7 cellular contexts compared by ENCODE assay signal in the genomic region with DNA sequence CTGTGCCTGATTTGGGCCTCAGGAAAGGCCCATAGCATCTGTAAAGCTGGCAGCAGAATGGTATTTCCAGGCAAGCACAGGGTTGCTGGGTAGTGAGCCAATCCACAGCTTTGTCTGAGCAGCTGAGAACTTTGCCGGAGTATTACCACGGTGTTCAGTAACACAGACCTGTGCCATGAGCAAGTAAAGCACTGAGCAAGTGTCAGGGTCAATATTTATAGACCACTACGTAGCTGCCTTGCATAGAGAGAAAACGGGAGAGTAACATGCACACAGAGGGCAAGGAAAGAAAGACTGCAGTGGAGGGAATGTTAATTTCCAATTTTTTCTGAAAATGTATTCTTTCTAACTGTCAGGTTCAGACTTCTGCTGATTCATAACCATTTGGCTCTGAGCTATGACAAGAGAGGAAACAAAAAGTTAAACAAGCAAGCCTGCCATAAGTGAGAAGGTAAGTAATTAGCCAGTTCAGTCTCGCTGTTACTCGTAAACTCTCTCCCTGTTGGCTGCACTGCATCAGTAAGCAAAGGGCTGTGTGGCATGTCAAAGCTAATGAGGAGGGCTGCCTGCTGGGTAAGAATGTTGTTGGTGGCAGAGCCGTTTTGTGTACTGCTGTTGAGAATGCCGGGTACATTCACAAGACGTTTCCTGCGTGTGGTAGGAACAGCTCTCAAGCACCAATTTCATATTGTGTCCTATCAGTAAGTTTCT.
DNase-seq lines count a peak whose midpoint lies in the region; ATAC-seq and TF ChIP-seq lines count a peak whose summit lies in the region.

No MANE protein-coding gene starts in this region.

- peak overlapping the region; percentile 9 for H3K4me3 ChIP-seq in smooth muscle cell

- no peak for TF ChIP-seq CTCF in smooth muscle cell (IDR thresholded peaks at IDR 0.05; ENCODE audit: borderline replicate concordance, insufficient read depth, poor library complexity, severe bottlenecking)

- no peaks in the 10 kb centered on the region for H3K9me3 Mint-ChIP-seq in activated CD8-positive, alpha-beta T cell treated with anti-CD3 and anti-CD28 coated beads, Interleukin-2, amount 10 ng/mL, durations not matched to agents 7 days and 5 days (ENCODE audit: insufficient read depth)
- no peaks in the 10 kb centered on the region for H3K9me3 Mint-ChIP-seq in activated T-helper 1 cell treated with anti-CD3 and anti-CD28 coated beads, Interleukin-12 subunit alpha, Interleukin-12 subunit beta, Interleukin-2, Interleukin-4 antibody, amounts not matched to agents 30 ng/mL and 10 ng/mL and 1 ng/mL, durations not matched to agents 14 hours and 24 hours and 36 hours

- no peak overlapping the region for H3K4me3 Mint-ChIP-seq in activated CD8-positive, alpha-beta T cell treated with anti-CD3 and anti-CD28 coated beads, Interleukin-2, amount 10 ng/mL, durations not matched to agents 7 days and 5 days
- no peak overlapping the region for H3K4me3 Mint-ChIP-seq in activated T-helper 1 cell treated with anti-CD3 and anti-CD28 coated beads, Interleukin-12 subunit alpha, Interleukin-12 subunit beta, Interleukin-2, Interleukin-4 antibody, amounts not matched to agents 30 ng/mL and 10 ng/mL and 1 ng/mL, durations not matched to agents 14 hours and 24 hours and 36 hours

- H3K27me3 ChIP-seq in smooth muscle cell (ENCODE audit: low read depth) = no peaks in the 10 kb centered on the region

- H4K20me1 ChIP-seq in smooth muscle cell (ENCODE audit: low read depth) = no peaks in the 10 kb centered on the region

- no peaks in the 10 kb centered on the region for H3F3A ChIP-seq in smooth muscle cell (ENCODE audit: low read depth)

- no peak for DNase-seq in activated CD8-positive, alpha-beta T cell treated with anti-CD3 and anti-CD28 coated beads, Interleukin-2, amount 10 ng/mL, durations not matched to agents 7 days and 5 days
- peak; percentile 25 for DNase-seq in iPS DF 4.7 (ENCODE audit: extremely low read depth, low spot score)
- DNase-seq in smooth muscle cell (lab: John Stamatoyannopoulos, UW; ENCODE audit: unreplicated experiment) = no peak
- no peak for DNase-seq in NCI-H446 treated with DMSO at 0.1 percent for 48 hours (lab: John Stamatoyannopoulos, UW)
- DNase-seq in NK-92 (lab: John Stamatoyannopoulos, UW; ENCODE audit: unreplicated experiment) = no peak
- DNase-seq in activated T-helper 1 cell treated with anti-CD3 and anti-CD28 coated beads, Interleukin-12 subunit alpha, Interleukin-12 subunit beta, Interleukin-2, Interleukin-4 antibody, amounts not matched to agents 30 ng/mL and 10 ng/mL and 1 ng/mL, durations not matched to agents 14 hours and 24 hours and 36 hours (ENCODE audit: low spot score) = no peak

- peaks cover 2% of the 10 kb centered on the region for H3K27me3 Mint-ChIP-seq in activated CD8-positive, alpha-beta T cell treated with anti-CD3 and anti-CD28 coated beads, Interleukin-2, amount 10 ng/mL, durations not matched to agents 7 days and 5 days (ENCODE audit: low read depth)
- no peaks in the 10 kb centered on the region for H3K27me3 Mint-ChIP-seq in activated T-helper 1 cell treated with anti-CD3 and anti-CD28 coated beads, Interleukin-12 subunit alpha, Interleukin-12 subunit beta, Interleukin-2, Interleukin-4 antibody, amounts not matched to agents 30 ng/mL and 10 ng/mL and 1 ng/mL, durations not matched to agents 14 hours and 24 hours and 36 hours (ENCODE audit: insufficient read depth)

- POLR2A ChIA-PET in activated CD8-positive, alpha-beta T cell treated with anti-CD3 and anti-CD28 coated beads, Interleukin-2, amount 10 ng/mL, durations not matched to agents 7 days and 5 days (lab: Charles Lee) = interaction anchor here (0.8 kb wide), 1 partner anchor 12 kb away, joined by 4 read pairs; no protein-coding TSS in a partner anchor

- intact Hi-C loops in activated T-helper 1 cell treated with anti-CD3 and anti-CD28 coated beads, Interleukin-12 subunit alpha, Interleukin-12 subunit beta, Interleukin-2, Interleukin-4 antibody, amounts not matched to agents 30 ng/mL and 10 ng/mL and 1 ng/mL, durations not matched to agents 14 hours and 24 hours and 36 hours (cut with micrococcal nuclease) = no loop called here

- ATAC-seq in GM19463 (IDR thresholded peaks at IDR 0.05; ENCODE audit: unreplicated experiment) = peak; percentile 44
- ATAC-seq in activated CD8-positive, alpha-beta T cell treated with anti-CD3 and anti-CD28 coated beads, Interleukin-2, amount 10 ng/mL, durations not matched to agents 7 days and 5 days = no peak

- CTCF ChIA-PET in activated CD8-positive, alpha-beta T cell treated with anti-CD3 and anti-CD28 coated beads, Interleukin-2, amount 10 ng/mL, durations not matched to agents 7 days and 5 days (lab: Charles Lee) = no interaction called here

- peaks cover 7% of the 10 kb centered on the region for H3K4me1 Mint-ChIP-seq in activated CD8-positive, alpha-beta T cell treated with anti-CD3 and anti-CD28 coated beads, Interleukin-2, amount 10 ng/mL, durations not matched to agents 7 days and 5 days (ENCODE audit: low read depth)
- peaks cover 7% of the 10 kb centered on the region for H3K4me1 Mint-ChIP-seq in activated T-helper 1 cell treated with anti-CD3 and anti-CD28 coated beads, Interleukin-12 subunit alpha, Interleukin-12 subunit beta, Interleukin-2, Interleukin-4 antibody, amounts not matched to agents 30 ng/mL and 10 ng/mL and 1 ng/mL, durations not matched to agents 14 hours and 24 hours and 36 hours (ENCODE audit: low read depth)

- WGBS in smooth muscle cell (ENCODE audit: low lambda C conversion rate) = 44% methylated on average over 10 of the region's 10 CpGs

- no peak overlapping the region for H3K27ac ChIP-seq in smooth muscle cell (ENCODE audit: low read depth)

- peaks cover 10% of the 10 kb centered on the region for H3K4me1 ChIP-seq in smooth muscle cell (ENCODE audit: low read depth)

- H3K27ac Mint-ChIP-seq in activated CD8-positive, alpha-beta T cell treated with anti-CD3 and anti-CD28 coated beads, Interleukin-2, amount 10 ng/mL, durations not matched to agents 7 days and 5 days = peak overlapping the region; percentile 44
- no peak overlapping the region for H3K27ac Mint-ChIP-seq in activated T-helper 1 cell treated with anti-CD3 and anti-CD28 coated beads, Interleukin-12 subunit alpha, Interleukin-12 subunit beta, Interleukin-2, Interleukin-4 antibody, amounts not matched to agents 30 ng/mL and 10 ng/mL and 1 ng/mL, durations not matched to agents 14 hours and 24 hours and 36 hours

- H2AFZ ChIP-seq in smooth muscle cell (ENCODE audit: low read depth) = peak overlapping the region; percentile 78

- no peaks in the 10 kb centered on the region for H3K79me2 ChIP-seq in smooth muscle cell (ENCODE audit: low read depth)

- H3K36me3 ChIP-seq in smooth muscle cell (ENCODE audit: low read depth) = no peaks in the 10 kb centered on the region

- H3K9me3 ChIP-seq in smooth muscle cell (replicated peaks; ENCODE audit: low read depth) = no peaks in the 10 kb centered on the region

- no peaks in the 10 kb centered on the region for H3K36me3 Mint-ChIP-seq in activated CD8-positive, alpha-beta T cell treated with anti-CD3 and anti-CD28 coated beads, Interleukin-2, amount 10 ng/mL, durations not matched to agents 7 days and 5 days (ENCODE audit: low read depth)
- H3K36me3 Mint-ChIP-seq in activated T-helper 1 cell treated with anti-CD3 and anti-CD28 coated beads, Interleukin-12 subunit alpha, Interleukin-12 subunit beta, Interleukin-2, Interleukin-4 antibody, amounts not matched to agents 30 ng/mL and 10 ng/mL and 1 ng/mL, durations not matched to agents 14 hours and 24 hours and 36 hours (ENCODE audit: low read depth) = no peaks in the 10 kb centered on the region

- H3K9ac ChIP-seq in smooth muscle cell (ENCODE audit: low read depth) = no peak overlapping the region

- H3K4me2 ChIP-seq in smooth muscle cell = peak overlapping the region; percentile 35
